Comparison of ENCODE assay signal across 11 cellular contexts in genomic region chr10:78552261-78552811, GRCh38.
DNase-seq lines count a peak whose midpoint lies in the region; ATAC-seq and TF ChIP-seq lines count a peak whose summit lies in the region.
"Had no signal": no experiment of that assay in that cellular context is flagged by ENCODE, and none has a peak within 500 bp of the region (broad histone marks: within the 10 kb centered on the region; RNA-seq: fewer than 3 reads in every experiment).

No MANE protein-coding gene starts in this region.

- H2AFZ ChIP-seq in SK-N-SH (ENCODE audit: low read depth): no peak overlapping the region
- H2AFZ ChIP-seq in osteoblast (ENCODE audit: low read length): peak overlapping the region; percentile 26

- H3K9me3 ChIP-seq in SK-N-SH: no peaks in the 10 kb centered on the region
- H3K9me3 ChIP-seq in osteoblast (ENCODE audit: low read depth, low read length): no peaks in the 10 kb centered on the region
- H3K9me3 ChIP-seq in vagina: no peaks in the 10 kb centered on the region

- H3K4me3 ChIP-seq in SK-N-SH (ENCODE audit: low read depth in 2 of 2, low read length in 1 of 2) (no peak overlapping the region), osteoblast (ENCODE audit: insufficient read depth, low read length) (no peak overlapping the region), vagina (no peak overlapping the region)

- CTCF ChIA-PET in SK-N-SH (lab: Yijun Ruan, JAX): interaction anchor here (1.1 kb wide), 1 partner anchor 13 kb away, joined by 3 read pairs; no protein-coding TSS in a partner anchor

- intact Hi-C loops in left cardiac atrium (cut with DNase I) (no loop called here), vagina (cut with DNase I) (no loop called here)

- no peaks in the 10 kb centered on the region for H3K27me3 ChIP-seq in SK-N-SH (ENCODE audit: insufficient read depth)
- peaks cover 10% of the 10 kb centered on the region for H3K27me3 ChIP-seq in osteoblast (ENCODE audit: insufficient read depth, low read length)
- no peaks in the 10 kb centered on the region for H3K27me3 ChIP-seq in vagina

- H3K79me2 ChIP-seq in SK-N-SH (ENCODE audit: insufficient read depth): no peaks in the 10 kb centered on the region
- H3K79me2 ChIP-seq in osteoblast (ENCODE audit: insufficient read depth, low read length): no peaks in the 10 kb centered on the region

- H3K36me3 Mint-ChIP-seq in activated T-cell treated with anti-CD3 and anti-CD28 coated beads, Interleukin-2, amount 50 U/mL, for 4 hours (ENCODE audit: insufficient read depth): no peaks in the 10 kb centered on the region
- H3K36me3 Mint-ChIP-seq: activated naive CD8-positive, alpha-beta T cell had no signal

- no peaks in the 10 kb centered on the region for H3K4me1 Mint-ChIP-seq in activated T-cell treated with anti-CD3 and anti-CD28 coated beads, Interleukin-2, amount 50 U/mL, for 4 hours (ENCODE audit: low read depth)

- no peak overlapping the region for H3K9ac ChIP-seq in SK-N-SH

- peak; percentile 32; the same call in 1 of the 3 replicates for ATAC-seq in SK-N-SH treated with all-trans-retinoic acid at 6 μM for 48 hours
- ATAC-seq in left cardiac atrium: peak; percentile 87 to 93
- ATAC-seq in activated T-cell treated with anti-CD3 and anti-CD28 coated beads, Interleukin-2, amount 50 U/mL, for 4 hours: no peak
- ATAC-seq: HCT116 had no signal

- H3K9me2 ChIP-seq in SK-N-SH: no peaks in the 10 kb centered on the region

- H3K27me3 Mint-ChIP-seq in activated T-cell treated with anti-CD3 and anti-CD28 coated beads, Interleukin-2, amount 50 U/mL, for 4 hours (ENCODE audit: low read depth): peaks cover 16% of the 10 kb centered on the region
- H3K27me3 Mint-ChIP-seq: activated naive CD8-positive, alpha-beta T cell had no signal

- no peak for TF ChIP-seq POLR2A in vagina (IDR thresholded peaks at IDR 0.05)

- H3K4me3 Mint-ChIP-seq in activated T-cell treated with anti-CD3 and anti-CD28 coated beads, Interleukin-2, amount 50 U/mL, for 4 hours: no peak overlapping the region
- H3K4me3 Mint-ChIP-seq: activated naive CD8-positive, alpha-beta T cell had no signal

- 74% methylated on average over 7 of the region's 7 CpGs for WGBS in SK-N-SH (ENCODE audit: low lambda C conversion rate)

- H3K36me3 ChIP-seq in SK-N-SH (replicated peaks in 1 of 2; ENCODE audit: control insufficient read depth in 1 of 2, insufficient read depth in 2 of 2, low read length in 1 of 2) (no peaks in the 10 kb centered on the region), osteoblast (ENCODE audit: insufficient read depth, low read length) (no peaks in the 10 kb centered on the region), vagina (no peaks in the 10 kb centered on the region)

- H3F3A ChIP-seq in SK-N-SH (replicated peaks; ENCODE audit: insufficient read depth): no peaks in the 10 kb centered on the region

- peak overlapping the region in 1 of 2 experiments; percentile 50; a peak in 1 of 4 replicates for H3K27ac ChIP-seq in SK-N-SH (ENCODE audit: low read depth in 2 of 2, low read length in 1 of 2)
- no peak overlapping the region for H3K27ac ChIP-seq in osteoblast (ENCODE audit: low read depth, low read length)
- peak overlapping the region; percentile 70 for H3K27ac ChIP-seq in vagina

- TF ChIP-seq CTCF in SK-N-SH (IDR thresholded peaks at IDR 0.05): no peak
- no peak for TF ChIP-seq CTCF in osteoblast (IDR thresholded peaks at IDR 0.05; ENCODE audit: extremely low read depth, low read depth, low read length)
- TF ChIP-seq CTCF in vagina (IDR thresholded peaks at IDR 0.05): no peak

- H3K9me3 Mint-ChIP-seq in activated T-cell treated with anti-CD3 and anti-CD28 coated beads, Interleukin-2, amount 50 U/mL, for 4 hours: peaks cover 6% of the 10 kb centered on the region

- H4K20me1 ChIP-seq in SK-N-SH (ENCODE audit: insufficient read depth) (no peaks in the 10 kb centered on the region), osteoblast (ENCODE audit: insufficient read depth, low read length) (no peaks in the 10 kb centered on the region)

- no peak for TF ChIP-seq EP300 in SK-N-SH (IDR thresholded peaks at IDR 0.05; ENCODE audit: borderline replicate concordance in 1 of 2, low read depth in 1 of 2, low read length in 1 of 2)

- no peak for TF ChIP-seq RAD21 in SK-N-SH (IDR thresholded peaks at IDR 0.05; ENCODE audit: low read length)

- no peak for DNase-seq in SK-N-SH
- DNase-seq in left cardiac atrium: peak; percentile 63
- no peak for DNase-seq in osteoblast (ENCODE audit: insufficient read length, low spot score, missing footprints)
- DNase-seq in vagina (ENCODE audit: extremely low spot score in 2 of 2): no peak
- DNase-seq in stimulated activated CD4-positive, alpha-beta T cell treated with anti-CD3 and anti-CD28 coated beads, Interleukin-1b, Interleukin-23, amount 100 ng/mL, for 48 hours: no peak
- no peak for DNase-seq in activated T-cell treated with anti-CD3 and anti-CD28 coated beads, Interleukin-2, amount 50 U/mL, for 4 hours
- no peak for DNase-seq in central memory CD4-positive, alpha-beta T cell
- DNase-seq: NCI-H524 treated with DMSO at 0.1 percent for 48 hours had no signal

- peaks cover 0 to 20% of the 10 kb centered on the region in 2 experiments; a peak in 1 of 4 replicates for H3K4me1 ChIP-seq in SK-N-SH (ENCODE audit: control insufficient read depth in 1 of 2, insufficient read depth in 2 of 2, low read depth in 1 of 2, low read length in 1 of 2)
- peaks cover 5% of the 10 kb centered on the region for H3K4me1 ChIP-seq in osteoblast (ENCODE audit: insufficient read depth, low read length)
- peaks cover 38% of the 10 kb centered on the region for H3K4me1 ChIP-seq in vagina

- POLR2A ChIA-PET in SK-N-SH (lab: Yijun Ruan, JAX): interaction anchor here (0.6 kb wide), 1 partner anchor 79 kb away, joined by 3 read pairs; no protein-coding TSS in a partner anchor

- H3K4me2 ChIP-seq in SK-N-SH (no peak overlapping the region), osteoblast (ENCODE audit: insufficient read depth, low read length) (no peak overlapping the region)

TF ChIP-seq in SK-N-SH treated with all-trans-retinoic acid at 6 μM for 48 hours, 23 proteins besides CTCF, POLR2A, EP300 and RAD21 (continues in another document):
- TF ChIP-seq ESRRG (CRISPR knock-in tag; IDR thresholded peaks at IDR 0.05) (no peak), ZFP30 (CRISPR knock-in tag; IDR thresholded peaks at IDR 0.05) (no peak), PPARA (CRISPR knock-in tag; IDR thresholded peaks at IDR 0.05; ENCODE audit: borderline replicate concordance) (no peak), ZNF565 (CRISPR knock-in tag; conservative IDR thresholded peaks at IDR 0.05; ENCODE audit: low read depth) (no peak), CSDC2 (CRISPR knock-in tag; IDR thresholded peaks at IDR 0.05) (no peak), BACH2 (CRISPR knock-in tag; IDR thresholded peaks at IDR 0.05; ENCODE audit: borderline replicate concordance) (no peak), ZFP3 (CRISPR knock-in tag; IDR thresholded peaks at IDR 0.05) (no peak), PATZ1 (CRISPR knock-in tag; IDR thresholded peaks at IDR 0.05; ENCODE audit: borderline replicate concordance) (no peak), ZNF70 (CRISPR knock-in tag; IDR thresholded peaks at IDR 0.05) (no peak), ZNF8 (CRISPR knock-in tag; IDR thresholded peaks at IDR 0.05) (no peak)

TF ChIP-seq in SK-N-SH, 30 proteins besides CTCF, POLR2A, EP300 and RAD21 (continues in another document):
- TF ChIP-seq YY1 (IDR thresholded peaks at IDR 0.05; ENCODE audit: low read depth): no peak
- TF ChIP-seq FOSL2 (IDR thresholded peaks at IDR 0.05; ENCODE audit: borderline replicate concordance, low read depth): no peak
- no peak for TF ChIP-seq NFIC (IDR thresholded peaks at IDR 0.05; ENCODE audit: borderline replicate concordance)
- no peak for TF ChIP-seq TCF12 (IDR thresholded peaks at IDR 0.05)
- no peak for TF ChIP-seq EZH2phosphoT487 (IDR thresholded peaks at IDR 0.05; ENCODE audit: borderline replicate concordance, low read depth)
- no peak for TF ChIP-seq RCOR1 (IDR thresholded peaks at IDR 0.05; ENCODE audit: low read length)
- TF ChIP-seq, protein P1, sequence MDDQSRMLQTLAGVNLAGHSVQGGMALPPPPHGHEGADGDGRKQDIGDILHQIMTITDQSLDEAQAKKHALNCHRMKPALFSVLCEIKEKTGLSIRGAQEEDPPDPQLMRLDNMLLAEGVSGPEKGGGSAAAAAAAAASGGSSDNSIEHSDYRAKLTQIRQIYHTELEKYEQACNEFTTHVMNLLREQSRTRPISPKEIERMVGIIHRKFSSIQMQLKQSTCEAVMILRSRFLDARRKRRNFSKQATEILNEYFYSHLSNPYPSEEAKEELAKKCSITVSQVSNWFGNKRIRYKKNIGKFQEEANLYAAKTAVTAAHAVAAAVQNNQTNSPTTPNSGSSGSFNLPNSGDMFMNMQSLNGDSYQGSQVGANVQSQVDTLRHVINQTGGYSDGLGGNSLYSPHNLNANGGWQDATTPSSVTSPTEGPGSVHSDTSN (IDR thresholded peaks at IDR 0.05): no peak
- no peak for TF ChIP-seq TAF1 (IDR thresholded peaks at IDR 0.05; ENCODE audit: borderline replicate concordance, low read depth, low read length)
- TF ChIP-seq MEF2A (IDR thresholded peaks at IDR 0.05; ENCODE audit: borderline replicate concordance, low read depth): no peak
- no peak for TF ChIP-seq SIN3A (IDR thresholded peaks at IDR 0.05; ENCODE audit: borderline replicate concordance, low read depth, low read length)
- no peak for TF ChIP-seq POLR2AphosphoS5 (IDR thresholded peaks at IDR 0.05; ENCODE audit: low read depth, low read length)
- TF ChIP-seq, protein P2, sequence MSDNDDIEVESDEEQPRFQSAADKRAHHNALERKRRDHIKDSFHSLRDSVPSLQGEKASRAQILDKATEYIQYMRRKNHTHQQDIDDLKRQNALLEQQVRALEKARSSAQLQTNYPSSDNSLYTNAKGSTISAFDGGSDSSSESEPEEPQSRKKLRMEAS (IDR thresholded peaks at IDR 0.05; ENCODE audit: low read depth): no peak
- TF ChIP-seq SMC3 (IDR thresholded peaks at IDR 0.05; ENCODE audit: low read depth, low read length): no peak

Comparison
In these comparisons a context has a peak if more than half of its experiments do, and no peak if none do; other contexts are left out.
1. ATAC-seq: peak in SK-N-SH treated with all-trans-retinoic acid at 6 μM for 48 hours (single experiment) and left cardiac atrium (2 of 2); none in activated T-cell treated with anti-CD3 and anti-CD28 coated beads, Interleukin-2, amount 50 U/mL, for 4 hours (0 of 2).